1 cellular context compared by ENCODE assay signal in the genomic region with DNA sequence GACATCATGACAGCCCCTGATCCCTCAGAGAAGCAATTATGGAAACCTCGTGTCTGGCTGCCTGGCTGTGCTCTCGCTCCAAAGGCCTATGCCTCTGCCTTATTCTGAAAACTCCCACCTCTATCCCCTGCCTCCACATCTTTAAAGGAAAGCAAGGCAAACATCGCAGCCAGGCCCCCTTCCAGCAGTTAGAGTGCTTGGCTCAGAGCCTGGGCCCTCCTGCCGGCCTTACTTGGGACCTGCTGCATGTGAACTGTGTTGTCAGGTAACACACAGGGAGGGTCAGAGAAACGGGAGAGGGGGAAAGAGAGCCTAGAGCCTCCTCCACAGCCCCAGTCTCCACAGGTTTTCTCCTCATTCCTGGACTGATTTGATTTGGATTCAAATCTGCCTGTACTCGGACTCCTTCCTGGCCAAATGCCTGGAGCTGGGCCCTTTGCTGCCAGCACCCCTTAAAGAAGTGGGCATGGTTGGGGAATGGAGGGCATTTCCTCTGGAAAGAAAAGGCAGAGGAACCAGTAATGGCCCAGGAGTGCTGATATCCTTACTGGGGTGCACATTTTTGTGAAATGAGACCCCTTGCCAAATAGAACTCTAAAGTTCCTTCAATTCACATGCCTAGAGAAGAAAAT.
TF ChIP-seq lines count a peak whose summit lies in the region.

No MANE protein-coding gene starts in this region.

TF ChIP-seq in GM23338, 12 proteins besides CTCF, POLR2A, EP300 and RAD21 (continued from another document):
- TF ChIP-seq, protein P1, sequence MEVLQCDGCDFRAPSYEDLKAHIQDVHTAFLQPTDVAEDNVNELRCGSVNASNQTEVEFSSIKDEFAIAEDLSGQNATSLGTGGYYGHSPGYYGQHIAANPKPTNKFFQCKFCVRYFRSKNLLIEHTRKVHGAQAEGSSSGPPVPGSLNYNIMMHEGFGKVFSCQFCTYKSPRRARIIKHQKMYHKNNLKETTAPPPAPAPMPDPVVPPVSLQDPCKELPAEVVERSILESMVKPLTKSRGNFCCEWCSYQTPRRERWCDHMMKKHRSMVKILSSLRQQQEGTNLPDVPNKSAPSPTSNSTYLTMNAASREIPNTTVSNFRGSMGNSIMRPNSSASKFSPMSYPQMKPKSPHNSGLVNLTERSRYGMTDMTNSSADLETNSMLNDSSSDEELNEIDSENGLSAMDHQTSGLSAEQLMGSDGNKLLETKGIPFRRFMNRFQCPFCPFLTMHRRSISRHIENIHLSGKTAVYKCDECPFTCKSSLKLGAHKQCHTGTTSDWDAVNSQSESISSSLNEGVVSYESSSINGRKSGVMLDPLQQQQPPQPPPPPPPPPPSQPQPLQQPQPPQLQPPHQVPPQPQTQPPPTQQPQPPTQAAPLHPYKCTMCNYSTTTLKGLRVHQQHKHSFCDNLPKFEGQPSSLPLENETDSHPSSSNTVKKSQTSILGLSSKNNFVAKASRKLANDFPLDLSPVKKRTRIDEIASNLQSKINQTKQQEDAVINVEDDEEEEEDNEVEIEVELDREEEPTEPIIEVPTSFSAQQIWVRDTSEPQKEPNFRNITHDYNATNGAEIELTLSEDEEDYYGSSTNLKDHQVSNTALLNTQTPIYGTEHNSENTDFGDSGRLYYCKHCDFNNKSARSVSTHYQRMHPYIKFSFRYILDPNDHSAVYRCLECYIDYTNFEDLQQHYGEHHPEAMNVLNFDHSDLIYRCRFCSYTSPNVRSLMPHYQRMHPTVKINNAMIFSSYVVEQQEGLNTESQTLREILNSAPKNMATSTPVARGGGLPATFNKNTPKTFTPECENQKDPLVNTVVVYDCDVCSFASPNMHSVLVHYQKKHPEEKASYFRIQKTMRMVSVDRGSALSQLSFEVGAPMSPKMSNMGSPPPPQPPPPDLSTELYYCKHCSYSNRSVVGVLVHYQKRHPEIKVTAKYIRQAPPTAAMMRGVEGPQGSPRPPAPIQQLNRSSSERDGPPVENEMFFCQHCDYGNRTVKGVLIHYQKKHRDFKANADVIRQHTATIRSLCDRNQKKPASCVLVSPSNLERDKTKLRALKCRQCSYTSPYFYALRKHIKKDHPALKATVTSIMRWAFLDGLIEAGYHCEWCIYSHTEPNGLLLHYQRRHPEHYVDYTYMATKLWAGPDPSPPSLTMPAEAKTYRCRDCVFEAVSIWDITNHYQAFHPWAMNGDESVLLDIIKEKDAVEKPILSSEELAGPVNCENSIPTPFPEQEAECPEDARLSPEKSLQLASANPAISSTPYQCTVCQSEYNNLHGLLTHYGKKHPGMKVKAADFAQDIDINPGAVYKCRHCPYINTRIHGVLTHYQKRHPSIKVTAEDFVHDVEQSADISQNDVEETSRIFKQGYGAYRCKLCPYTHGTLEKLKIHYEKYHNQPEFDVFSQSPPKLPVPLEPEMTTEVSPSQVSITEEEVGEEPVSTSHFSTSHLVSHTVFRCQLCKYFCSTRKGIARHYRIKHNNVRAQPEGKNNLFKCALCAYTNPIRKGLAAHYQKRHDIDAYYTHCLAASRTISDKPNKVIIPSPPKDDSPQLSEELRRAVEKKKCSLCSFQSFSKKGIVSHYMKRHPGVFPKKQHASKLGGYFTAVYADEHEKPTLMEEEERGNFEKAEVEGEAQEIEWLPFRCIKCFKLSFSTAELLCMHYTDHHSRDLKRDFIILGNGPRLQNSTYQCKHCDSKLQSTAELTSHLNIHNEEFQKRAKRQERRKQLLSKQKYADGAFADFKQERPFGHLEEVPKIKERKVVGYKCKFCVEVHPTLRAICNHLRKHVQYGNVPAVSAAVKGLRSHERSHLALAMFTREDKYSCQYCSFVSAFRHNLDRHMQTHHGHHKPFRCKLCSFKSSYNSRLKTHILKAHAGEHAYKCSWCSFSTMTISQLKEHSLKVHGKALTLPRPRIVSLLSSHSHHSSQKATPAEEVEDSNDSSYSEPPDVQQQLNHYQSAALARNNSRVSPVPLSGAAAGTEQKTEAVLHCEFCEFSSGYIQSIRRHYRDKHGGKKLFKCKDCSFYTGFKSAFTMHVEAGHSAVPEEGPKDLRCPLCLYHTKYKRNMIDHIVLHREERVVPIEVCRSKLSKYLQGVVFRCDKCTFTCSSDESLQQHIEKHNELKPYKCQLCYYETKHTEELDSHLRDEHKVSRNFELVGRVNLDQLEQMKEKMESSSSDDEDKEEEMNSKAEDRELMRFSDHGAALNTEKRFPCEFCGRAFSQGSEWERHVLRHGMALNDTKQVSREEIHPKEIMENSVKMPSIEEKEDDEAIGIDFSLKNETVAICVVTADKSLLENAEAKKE (CRISPR knock-in tag; IDR thresholded peaks at IDR 0.05): no peak
- TF ChIP-seq ZNF331 (CRISPR knock-in tag; IDR thresholded peaks at IDR 0.05; ENCODE audit: low read depth): no peak
